Comparison of ENCODE assay signal across 10 cellular contexts in the genomic region with DNA sequence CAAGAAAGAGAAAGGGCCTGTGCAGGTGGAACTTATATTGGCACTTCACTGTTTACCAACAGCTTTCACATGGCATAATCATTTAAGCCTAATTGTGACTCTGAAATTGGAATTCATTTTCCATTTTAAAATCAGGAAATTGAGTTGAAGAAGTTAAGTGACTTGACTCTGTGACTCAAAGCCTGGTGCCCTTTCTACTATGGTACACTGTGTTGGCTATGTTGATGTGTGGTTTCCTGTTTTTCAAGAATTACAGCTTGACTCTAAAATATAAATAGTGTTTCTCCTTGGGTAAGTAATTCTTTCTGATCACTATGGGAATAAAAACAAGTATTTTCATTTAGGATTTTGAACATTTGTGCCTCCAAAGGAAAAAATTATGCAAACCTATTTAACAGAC. TPM values are rescaled to one million over a fixed set of nuclear protein-coding genes. Genes with fewer than 3 reads are reported as not detected.
DNase-seq lines count a peak whose midpoint lies in the region; ATAC-seq and TF ChIP-seq lines count a peak whose summit lies in the region.
"Had no signal": no experiment of that assay in that cellular context is flagged by ENCODE, and none has a peak within 500 bp of the region (broad histone marks: within the 10 kb centered on the region; RNA-seq: fewer than 3 reads in every experiment).

No MANE protein-coding gene starts in this region.

- no peaks in the 10 kb centered on the region for H3K9me3 Mint-ChIP-seq in activated T-cell treated with anti-CD3 and anti-CD28 coated beads, Interleukin-2, amount 50 U/mL, for 72 hours
- no peaks in the 10 kb centered on the region for H3K9me3 Mint-ChIP-seq in activated T-helper 1 cell treated with anti-CD3 and anti-CD28 coated beads, Interleukin-12 subunit alpha, Interleukin-12 subunit beta, Interleukin-2, Interleukin-4 antibody, amounts not matched to agents 30 ng/mL and 10 ng/mL and 1 ng/mL, durations not matched to agents 14 hours and 24 hours and 36 hours
- H3K9me3 Mint-ChIP-seq in type B pancreatic cell = no peaks in the 10 kb centered on the region

- H3K27me3 Mint-ChIP-seq in activated T-cell treated with anti-CD3 and anti-CD28 coated beads, Interleukin-2, amount 50 U/mL, for 72 hours (ENCODE audit: low read depth) = no peaks in the 10 kb centered on the region
- H3K27me3 Mint-ChIP-seq in activated T-helper 1 cell treated with anti-CD3 and anti-CD28 coated beads, Interleukin-12 subunit alpha, Interleukin-12 subunit beta, Interleukin-2, Interleukin-4 antibody, amounts not matched to agents 30 ng/mL and 10 ng/mL and 1 ng/mL, durations not matched to agents 14 hours and 24 hours and 36 hours (ENCODE audit: insufficient read depth) = no peaks in the 10 kb centered on the region
- no peaks in the 10 kb centered on the region for H3K27me3 Mint-ChIP-seq in type B pancreatic cell

- peak overlapping the region; percentile 54 to 57 for H3K4me3 Mint-ChIP-seq in activated T-cell treated with anti-CD3 and anti-CD28 coated beads, Interleukin-2, amount 50 U/mL, for 72 hours
- peak overlapping the region; percentile 53 for H3K4me3 Mint-ChIP-seq in activated T-helper 1 cell treated with anti-CD3 and anti-CD28 coated beads, Interleukin-12 subunit alpha, Interleukin-12 subunit beta, Interleukin-2, Interleukin-4 antibody, amounts not matched to agents 30 ng/mL and 10 ng/mL and 1 ng/mL, durations not matched to agents 14 hours and 24 hours and 36 hours
- H3K4me3 Mint-ChIP-seq in type B pancreatic cell = peak overlapping the region; percentile 77

- H3K27ac ChIP-seq in dorsolateral prefrontal cortex = peak overlapping the region in 19 of 59 donors; percentile 1 to 59 (median 27)

- intact Hi-C loops in activated T-helper 1 cell treated with anti-CD3 and anti-CD28 coated beads, Interleukin-12 subunit alpha, Interleukin-12 subunit beta, Interleukin-2, Interleukin-4 antibody, amounts not matched to agents 30 ng/mL and 10 ng/mL and 1 ng/mL, durations not matched to agents 14 hours and 24 hours and 36 hours (cut with micrococcal nuclease) = loop anchor here (1.0 to 10.0 kb wide), 7 partner anchors 32 to 1518 kb away; a partner anchor contains a TSS
- intact Hi-C loops in dorsolateral prefrontal cortex (cut with DNase I) = loop anchor here in 1 of 2 donors (5.0 kb wide), 1 partner anchor 153 kb away; no protein-coding TSS in a partner anchor

- H3K27me3 ChIP-seq in dorsolateral prefrontal cortex = no peaks in the 10 kb centered on the region
- H3K27me3 ChIP-seq: heart left ventricle had no signal

- H3K4me3 ChIP-seq in dorsolateral prefrontal cortex = no peak overlapping the region
- H3K4me3 ChIP-seq: heart left ventricle had no signal

- TF ChIP-seq CTCF in type B pancreatic cell (conservative IDR thresholded peaks at IDR 0.05) (no peak), dorsolateral prefrontal cortex (IDR thresholded peaks at IDR 0.05 in 54 of 56, conservative IDR thresholded peaks at IDR 0.05 in 2 of 56; ENCODE audit: low read depth in 1 of 56, partially characterized antibody in 56 of 56) (no peak)

- ATAC-seq in activated T-cell treated with anti-CD3 and anti-CD28 coated beads, Interleukin-2, amount 50 U/mL, for 72 hours (replicated peaks in 1 of 2) = no peak
- no peak for ATAC-seq in GM18520 (IDR thresholded peaks at IDR 0.05; ENCODE audit: unreplicated experiment)
- no peak for ATAC-seq in HG03135 (IDR thresholded peaks at IDR 0.05; ENCODE audit: unreplicated experiment)
- ATAC-seq: heart left ventricle, Panc1 had no signal

- H3K36me3 Mint-ChIP-seq in activated T-cell treated with anti-CD3 and anti-CD28 coated beads, Interleukin-2, amount 50 U/mL, for 72 hours (ENCODE audit: insufficient read depth in 2 of 2) = peaks cover 0 to 6% of the 10 kb centered on the region in 2 donors
- H3K36me3 Mint-ChIP-seq in activated T-helper 1 cell treated with anti-CD3 and anti-CD28 coated beads, Interleukin-12 subunit alpha, Interleukin-12 subunit beta, Interleukin-2, Interleukin-4 antibody, amounts not matched to agents 30 ng/mL and 10 ng/mL and 1 ng/mL, durations not matched to agents 14 hours and 24 hours and 36 hours (ENCODE audit: low read depth) = peaks cover 3% of the 10 kb centered on the region
- no peaks in the 10 kb centered on the region for H3K36me3 Mint-ChIP-seq in type B pancreatic cell

- H3K4me1 Mint-ChIP-seq in activated T-cell treated with anti-CD3 and anti-CD28 coated beads, Interleukin-2, amount 50 U/mL, for 72 hours (ENCODE audit: low read depth) = peaks cover 55% of the 10 kb centered on the region
- peaks cover 56% of the 10 kb centered on the region for H3K4me1 Mint-ChIP-seq in activated T-helper 1 cell treated with anti-CD3 and anti-CD28 coated beads, Interleukin-12 subunit alpha, Interleukin-12 subunit beta, Interleukin-2, Interleukin-4 antibody, amounts not matched to agents 30 ng/mL and 10 ng/mL and 1 ng/mL, durations not matched to agents 14 hours and 24 hours and 36 hours (ENCODE audit: low read depth)
- peaks cover 37% of the 10 kb centered on the region for H3K4me1 Mint-ChIP-seq in type B pancreatic cell (ENCODE audit: unreplicated experiment)

- no peak for DNase-seq in activated T-cell treated with anti-CD3 and anti-CD28 coated beads, Interleukin-2, amount 50 U/mL, for 72 hours
- DNase-seq in activated T-cell treated with anti-CD3 and anti-CD28 coated beads, Interleukin-2, amount 50 U/mL, for 1 hour = no peak
- no peak for DNase-seq in activated T-helper 1 cell treated with anti-CD3 and anti-CD28 coated beads, Interleukin-12 subunit alpha, Interleukin-12 subunit beta, Interleukin-2, Interleukin-4 antibody, amounts not matched to agents 30 ng/mL and 10 ng/mL and 1 ng/mL, durations not matched to agents 14 hours and 24 hours and 36 hours (ENCODE audit: low spot score)
- peak; percentile 37 for DNase-seq in kidney tubule cell (ENCODE audit: low spot score)
- no peak for DNase-seq in type B pancreatic cell (ENCODE audit: extremely low spot score, unreplicated experiment)
- DNase-seq in dorsolateral prefrontal cortex = no peak
- DNase-seq: heart left ventricle had no signal

- no peak overlapping the region for H3K27ac Mint-ChIP-seq in activated T-cell treated with anti-CD3 and anti-CD28 coated beads, Interleukin-2, amount 50 U/mL, for 72 hours
- H3K27ac Mint-ChIP-seq in activated T-helper 1 cell treated with anti-CD3 and anti-CD28 coated beads, Interleukin-12 subunit alpha, Interleukin-12 subunit beta, Interleukin-2, Interleukin-4 antibody, amounts not matched to agents 30 ng/mL and 10 ng/mL and 1 ng/mL, durations not matched to agents 14 hours and 24 hours and 36 hours = peak overlapping the region; percentile 70
- peak overlapping the region; percentile 86 for H3K27ac Mint-ChIP-seq in type B pancreatic cell

RNA-seq across cellular contexts. Expression of a gene that starts 4.3 kb away (rescaled TPM):
- 10 to 100 TPM; 57.5 to 68.6 TPM for total RNA-seq in activated T-cell treated with anti-CD3 and anti-CD28 coated beads, Interleukin-2, amount 50 U/mL, for 72 hours
- 44.7 and 47.0 TPM in 2 replicates for total RNA-seq in activated T-helper 1 cell treated with anti-CD3 and anti-CD28 coated beads, Interleukin-12 subunit alpha, Interleukin-12 subunit beta, Interleukin-2, Interleukin-4 antibody, amounts not matched to agents 30 ng/mL and 10 ng/mL and 1 ng/mL, durations not matched to agents 14 hours and 24 hours and 36 hours
- total RNA-seq in type B pancreatic cell (ENCODE audit: low replicate concordance) (39.7 and 55.8 TPM in 2 replicates), dorsolateral prefrontal cortex (10 to 100 TPM; 37.6 to 89.2 (median 55.4) TPM)

RNA-seq across cellular contexts. Expression of a gene that starts 46.9 kb away (rescaled TPM):
- under 1 TPM in 1 of 2 donors, not detected in 1; 0.38 TPM for total RNA-seq in activated T-cell treated with anti-CD3 and anti-CD28 coated beads, Interleukin-2, amount 50 U/mL, for 72 hours
- total RNA-seq in activated T-helper 1 cell treated with anti-CD3 and anti-CD28 coated beads, Interleukin-12 subunit alpha, Interleukin-12 subunit beta, Interleukin-2, Interleukin-4 antibody, amounts not matched to agents 30 ng/mL and 10 ng/mL and 1 ng/mL, durations not matched to agents 14 hours and 24 hours and 36 hours = not detected in 2 replicates
- total RNA-seq in type B pancreatic cell (ENCODE audit: low replicate concordance) (1.3 and 2.5 TPM in 2 replicates), dorsolateral prefrontal cortex (1 to 10 TPM in 92 of 120 experiments, under 1 TPM in 7, not detected in 21; 0.52 to 5.5 (median 2.0) TPM)
